In the genomic region with DNA sequence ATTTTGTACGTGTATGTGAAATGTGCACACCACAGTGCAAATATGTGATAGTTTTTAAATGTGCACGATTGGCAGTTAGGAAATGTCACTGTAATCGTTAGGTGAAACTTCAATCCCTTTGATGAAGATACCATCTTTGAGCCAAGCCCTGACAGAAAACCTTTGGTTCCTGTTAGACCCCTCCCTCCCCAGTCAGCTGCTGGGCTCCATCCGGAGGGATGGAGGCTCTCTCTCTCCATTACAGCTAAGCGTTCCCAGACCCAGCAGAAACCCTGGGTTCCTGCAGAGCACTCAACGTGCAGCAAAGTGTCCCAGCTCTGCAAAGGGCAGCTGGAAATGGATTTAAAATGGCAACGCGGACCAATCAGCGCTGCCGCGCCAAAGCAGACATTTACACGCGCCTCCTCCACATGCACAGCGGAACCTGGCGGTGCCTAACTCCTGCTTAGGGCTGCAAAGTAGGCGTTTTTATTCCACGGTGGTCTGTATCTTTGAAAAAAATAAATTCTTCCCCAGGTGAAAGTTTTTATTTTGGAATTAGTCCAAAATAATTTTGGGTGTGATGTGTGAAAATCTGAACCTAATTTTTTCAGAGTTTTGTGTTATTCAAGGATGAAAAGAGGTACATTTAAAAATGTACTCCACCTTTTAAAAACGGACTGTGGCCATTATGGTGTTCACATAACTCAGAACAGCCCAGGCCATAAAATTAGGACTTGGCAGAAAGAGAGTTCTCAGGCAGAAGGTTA, we compare ENCODE assay signal across 8 cellular contexts. TPM values are rescaled to one million over a fixed set of nuclear protein-coding genes. Genes with fewer than 3 reads are reported as not detected.
DNase-seq lines count a peak whose midpoint lies in the region; ATAC-seq and TF ChIP-seq lines count a peak whose summit lies in the region.

No MANE protein-coding gene starts in this region.

- H3K4me3 ChIP-seq in HAP-1 (peak overlapping the region; percentile 75), iPS-15b (ENCODE audit: low read depth, low read length) (peak overlapping the region; percentile 99), thymus (ENCODE audit: low read length) (peak overlapping the region; percentile 60), uterus (no peak overlapping the region), esophagus squamous epithelium (peak overlapping the region in 2 of 4 donors; percentile 65 to 80)

- H3K27me3 Mint-ChIP-seq in activated T-cell treated with anti-CD3 and anti-CD28 coated beads, Interleukin-2, amount 50 U/mL, for 72 hours (ENCODE audit: low read depth): peaks cover 65% of the 10 kb centered on the region

- peaks cover 24% of the 10 kb centered on the region for H3K4me1 Mint-ChIP-seq in activated T-cell treated with anti-CD3 and anti-CD28 coated beads, Interleukin-2, amount 50 U/mL, for 72 hours (ENCODE audit: low read depth)

- no peak overlapping the region for H3K27ac Mint-ChIP-seq in activated T-cell treated with anti-CD3 and anti-CD28 coated beads, Interleukin-2, amount 50 U/mL, for 72 hours

- peak overlapping the region; percentile 49 for H3K9ac ChIP-seq in iPS-15b (ENCODE audit: low read depth, low read length)

- peak; percentile 28 for DNase-seq in AG08396 (ENCODE audit: low spot score)
- peak; percentile 86 for DNase-seq in HAP-1 (ENCODE audit: low spot score in 2 of 2)
- peak in 1 of 2 donors; percentile 4 for DNase-seq in activated T-cell treated with anti-CD3 and anti-CD28 coated beads, Interleukin-2, amount 50 U/mL, for 72 hours
- DNase-seq in uterus: no peak
- no peak for DNase-seq in esophagus squamous epithelium (lab: John Stamatoyannopoulos, UW)

- H3K36me3 Mint-ChIP-seq in activated T-cell treated with anti-CD3 and anti-CD28 coated beads, Interleukin-2, amount 50 U/mL, for 72 hours (ENCODE audit: insufficient read depth in 2 of 2): peaks cover 0 to 5% of the 10 kb centered on the region in 2 donors

- intact Hi-C loops in uterus (cut with DNase I; ENCODE audit: low total_unique reads): no loop called here
- intact Hi-C loops in esophagus squamous epithelium (cut with DNase I): no loop called here

- H3K27me3 ChIP-seq in HAP-1 (ENCODE audit: low read depth) (no peaks in the 10 kb centered on the region), iPS-15b (ENCODE audit: control insufficient read depth, insufficient read depth, low read length) (no peaks in the 10 kb centered on the region), thymus (ENCODE audit: control insufficient read depth, insufficient read depth) (peaks cover 26% of the 10 kb centered on the region), uterus (peaks cover 24 to 53% of the 10 kb centered on the region in 2 donors), esophagus squamous epithelium (peaks cover 0 to 93% (median 13%) of the 10 kb centered on the region in 4 donors)

- in situ Hi-C loops in HAP-1 (cut with MboI; ENCODE audit: low sequenced_read_pairs): no loop called here

- no peaks in the 10 kb centered on the region for H3K36me3 ChIP-seq in HAP-1 (replicated peaks)
- H3K36me3 ChIP-seq in iPS-15b (ENCODE audit: control insufficient read depth, insufficient read depth, low read length): no peaks in the 10 kb centered on the region
- no peaks in the 10 kb centered on the region for H3K36me3 ChIP-seq in thymus (ENCODE audit: control insufficient read depth, insufficient read depth)
- H3K36me3 ChIP-seq in uterus: no peaks in the 10 kb centered on the region
- no peaks in the 10 kb centered on the region for H3K36me3 ChIP-seq in esophagus squamous epithelium

- TF ChIP-seq POLR2A in uterus (IDR thresholded peaks at IDR 0.05) (no peak), esophagus squamous epithelium (IDR thresholded peaks at IDR 0.05) (no peak)

- H3K9me3 Mint-ChIP-seq in activated T-cell treated with anti-CD3 and anti-CD28 coated beads, Interleukin-2, amount 50 U/mL, for 72 hours: peaks cover 0 to 2% of the 10 kb centered on the region in 2 donors

- H3K9me3 ChIP-seq in HAP-1: no peaks in the 10 kb centered on the region
- no peaks in the 10 kb centered on the region for H3K9me3 ChIP-seq in iPS-15b (ENCODE audit: control insufficient read depth, insufficient read depth, low read length)
- H3K9me3 ChIP-seq in thymus (ENCODE audit: control insufficient read depth): no peaks in the 10 kb centered on the region
- H3K9me3 ChIP-seq in uterus: peaks cover 0 to 3% of the 10 kb centered on the region in 2 donors
- H3K9me3 ChIP-seq in esophagus squamous epithelium: no peaks in the 10 kb centered on the region

- H3K4me1 ChIP-seq in HAP-1: peaks cover 14% of the 10 kb centered on the region; the same call in 1 of the 2 replicates
- peaks cover 18% of the 10 kb centered on the region for H3K4me1 ChIP-seq in iPS-15b (ENCODE audit: control insufficient read depth, insufficient read depth, low read length)
- H3K4me1 ChIP-seq in thymus (ENCODE audit: control insufficient read depth, insufficient read depth, low read length): peaks cover 12% of the 10 kb centered on the region
- peaks cover 0 to 28% of the 10 kb centered on the region in 2 donors for H3K4me1 ChIP-seq in uterus
- peaks cover 13 to 43% (median 17%) of the 10 kb centered on the region in 3 donors for H3K4me1 ChIP-seq in esophagus squamous epithelium

- no peak for ATAC-seq in activated T-cell treated with anti-CD3 and anti-CD28 coated beads, Interleukin-2, amount 50 U/mL, for 72 hours (replicated peaks in 1 of 2)
- ATAC-seq in HG03457 (IDR thresholded peaks at IDR 0.05; ENCODE audit: unreplicated experiment): no peak

- H3K4me3 Mint-ChIP-seq in activated T-cell treated with anti-CD3 and anti-CD28 coated beads, Interleukin-2, amount 50 U/mL, for 72 hours: peak overlapping the region; percentile 81 to 95

- H3K27ac ChIP-seq in thymus (ENCODE audit: low read depth) (no peak overlapping the region), uterus (no peak overlapping the region), esophagus squamous epithelium (no peak overlapping the region)

- TF ChIP-seq CTCF in uterus (IDR thresholded peaks at IDR 0.05) (no peak), esophagus squamous epithelium (IDR thresholded peaks at IDR 0.05) (no peak)

- WGBS in thymus: under 1% methylated on average over 18 of the region's 18 CpGs
- WGBS in esophagus squamous epithelium, 2 donors: 6 to 9% methylated on average over 16 to 18 of the region's 18 CpGs

RNA-seq across cellular contexts. Expression of gene HMGA2, which starts 1.4 kb away (rescaled TPM):
- total RNA-seq in activated T-cell treated with anti-CD3 and anti-CD28 coated beads, Interleukin-2, amount 50 U/mL, for 72 hours: not detected
- 0.18 TPM for polyA plus RNA-seq in thymus
- total RNA-seq in uterus (10 to 100 TPM in 1 of 4 donors, under 1 TPM in 2, not detected in 1; 0.29 to 15.9 (median 0.51) TPM), esophagus squamous epithelium (1 to 10 TPM in 1 of 4 donors, under 1 TPM in 3; 0.08 to 5.6 (median 0.43) TPM)

Comparison
In these comparisons a context has a peak if more than half of its experiments do, and no peak if none do; other contexts are left out.
1. DNase-seq: peak in AG08396 (single experiment) and HAP-1 (2 of 2); none in uterus (0 of 2) and esophagus squamous epithelium (single experiment).
2. H3K4me3 ChIP-seq: peak in HAP-1 (single experiment), iPS-15b (single experiment) and thymus (single experiment); none in uterus (0 of 2).